In the genomic region with DNA sequence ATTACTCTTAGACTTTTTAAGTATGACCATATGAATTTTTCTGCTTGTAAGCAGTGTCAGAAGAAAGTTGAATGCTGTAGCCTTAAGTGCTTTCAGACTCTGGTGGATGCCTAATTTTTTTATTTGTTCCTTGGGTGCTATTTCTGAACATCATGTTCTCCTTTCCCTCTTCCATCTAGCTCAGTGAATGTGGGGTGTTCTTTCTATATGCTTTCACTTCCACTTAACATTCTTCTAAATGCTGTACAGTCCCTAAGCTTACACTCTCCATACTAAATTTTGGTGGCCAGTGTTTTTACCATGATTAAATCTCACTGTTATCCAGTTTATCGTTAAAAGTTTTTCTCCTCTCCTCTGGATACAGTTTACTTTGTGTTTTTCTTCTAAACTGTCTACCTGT, we compare ENCODE assay signal across 12 cellular contexts. TPM values are rescaled to one million over a fixed set of nuclear protein-coding genes. Genes with fewer than 3 reads are reported as not detected.
DNase-seq lines count a peak whose midpoint lies in the region; ATAC-seq and TF ChIP-seq lines count a peak whose summit lies in the region.
"Had no signal": no experiment of that assay in that cellular context is flagged by ENCODE, and none has a peak within 500 bp of the region (broad histone marks: within the 10 kb centered on the region; RNA-seq: fewer than 3 reads in every experiment).

No MANE protein-coding gene starts in this region.

- intact Hi-C loops in breast epithelium (cut with DNase I; ENCODE audit: low total_unique reads) (no loop called here), testis (cut with DNase I; ENCODE audit: low total_unique reads) (no loop called here)

- POLR2A ChIA-PET in WTC11 (lab: Charles Lee), result no interaction called here

- H3K27me3 Mint-ChIP-seq in WTC11 (ENCODE audit: low read depth), result no peaks in the 10 kb centered on the region

- no peak overlapping the region for H3K27ac Mint-ChIP-seq in WTC11

- peaks cover 47% of the 10 kb centered on the region for H3K4me1 Mint-ChIP-seq in WTC11

- 69 to 83% methylated on average over 1 of the region's 1 CpG for WGBS in testis, 2 donors

- TF ChIP-seq CTCF in DOHH2 (IDR thresholded peaks at IDR 0.05; ENCODE audit: low read depth, low read length, poor library complexity, severe bottlenecking) (no peak), WTC11 (IDR thresholded peaks at IDR 0.05) (no peak), breast epithelium (IDR thresholded peaks at IDR 0.05) (no peak), testis (IDR thresholded peaks at IDR 0.05) (no peak)

- H3K27ac ChIP-seq in ACC112 (ENCODE audit: low read depth, low read length) (no peak overlapping the region), DOHH2 (ENCODE audit: low read depth, low read length) (peak overlapping the region; percentile 97), breast epithelium (no peak overlapping the region), testis (no peak overlapping the region)
- H3K27ac ChIP-seq: ascending aorta, PC-9 had no signal

- no peak for ATAC-seq in WTC11

- peak overlapping the region; percentile 32 for H3K4me3 ChIP-seq in ACC112 (ENCODE audit: low read depth, low read length)
- peak overlapping the region; percentile 90 for H3K4me3 ChIP-seq in DOHH2 (ENCODE audit: low read length)
- H3K4me3 ChIP-seq in breast epithelium, result no peak overlapping the region
- no peak overlapping the region for H3K4me3 ChIP-seq in testis
- H3K4me3 ChIP-seq: PC-9 had no signal

- peaks cover 19% of the 10 kb centered on the region for H4K20me1 ChIP-seq in DOHH2 (ENCODE audit: control insufficient read depth, insufficient read depth, low read depth, low read length)

- H3K4me2 ChIP-seq in DOHH2 (ENCODE audit: low read length), result peak overlapping the region; percentile 65
- H3K4me2 ChIP-seq: PC-9 had no signal

- TF ChIP-seq POLR2A in erythroblast (IDR thresholded peaks at IDR 0.05; ENCODE audit: low read length), result no peak
- no peak for TF ChIP-seq POLR2A in breast epithelium (IDR thresholded peaks at IDR 0.05)
- TF ChIP-seq POLR2A in testis (IDR thresholded peaks at IDR 0.05), result no peak

- H3F3A ChIP-seq in DOHH2 (ENCODE audit: control insufficient read depth, insufficient read depth), result peaks cover 22% of the 10 kb centered on the region

- in situ Hi-C loops in KBM-7 (cut with MboI; ENCODE audit: low pct_unique_long_range_greater_than_20kb, low sequenced_read_pairs), result no loop called here

- H3K9me2 ChIP-seq in DOHH2 (replicated peaks; ENCODE audit: control insufficient read depth, low read length), result no peaks in the 10 kb centered on the region

- DNase-seq in OCI-M1 (lab: John Stamatoyannopoulos, UW) (peak; percentile 71), erythroblast (lab: John Stamatoyannopoulos, UW) (peak; percentile 36 to 45), WTC11 (ENCODE audit: low spot score) (no peak), breast epithelium (ENCODE audit: low spot score in 2 of 2) (no peak), KBM-7 (no peak), testis (no peak)
- DNase-seq: NCI-H187 treated with DMSO at 0.1 percent for 48 hours; PC-9; stimulated activated CD4-positive, alpha-beta T cell treated with anti-CD3 and anti-CD28 coated beads, Interleukin-15, amount 100 ng/mL, for 24 hours had no signal

- peaks cover 25% of the 10 kb centered on the region for H3K9me3 Mint-ChIP-seq in WTC11

- no peak overlapping the region for H3K4me3 Mint-ChIP-seq in WTC11

- H3K9me3 ChIP-seq in DOHH2 (ENCODE audit: control insufficient read depth, insufficient read depth, low read length), result no peaks in the 10 kb centered on the region
- H3K9me3 ChIP-seq in breast epithelium, result no peaks in the 10 kb centered on the region
- no peaks in the 10 kb centered on the region for H3K9me3 ChIP-seq in testis
- H3K9me3 ChIP-seq: ascending aorta had no signal

- H3K79me2 ChIP-seq in ACC112 (ENCODE audit: control insufficient read depth, insufficient read depth, low read length, unreplicated experiment) (peaks cover 59% of the 10 kb centered on the region), DOHH2 (ENCODE audit: control insufficient read depth, low read length) (peaks cover 99% of the 10 kb centered on the region)

- peaks cover 13% of the 10 kb centered on the region for H3K36me3 ChIP-seq in ACC112 (ENCODE audit: insufficient read depth, low read length)
- H3K36me3 ChIP-seq in DOHH2 (ENCODE audit: control insufficient read depth, low read length), result peaks cover 82% of the 10 kb centered on the region
- no peaks in the 10 kb centered on the region for H3K36me3 ChIP-seq in breast epithelium
- H3K36me3 ChIP-seq in testis (ENCODE audit: low read depth, missing control alignments), result no peaks in the 10 kb centered on the region

- H3K4me1 ChIP-seq in ACC112 (ENCODE audit: control insufficient read depth, insufficient read depth, low read length, unreplicated experiment), result peaks cover 24% of the 10 kb centered on the region
- H3K4me1 ChIP-seq in DOHH2 (ENCODE audit: control insufficient read depth, low read length), result peaks cover 55% of the 10 kb centered on the region
- no peaks in the 10 kb centered on the region for H3K4me1 ChIP-seq in breast epithelium
- H3K4me1 ChIP-seq in testis, result peaks cover 3% of the 10 kb centered on the region

- CTCF ChIA-PET in WTC11 (lab: Charles Lee), result interaction anchor here (1.5 kb wide), 1 partner anchor 13 kb away, joined by 7 read pairs; no protein-coding TSS in a partner anchor

- no peaks in the 10 kb centered on the region for H3K27me3 ChIP-seq in ACC112 (ENCODE audit: insufficient read depth, low read length)
- H3K27me3 ChIP-seq in DOHH2 (ENCODE audit: control insufficient read depth, low read length), result no peaks in the 10 kb centered on the region
- H3K27me3 ChIP-seq in breast epithelium, result no peaks in the 10 kb centered on the region
- H3K27me3 ChIP-seq in testis, result no peaks in the 10 kb centered on the region
- H3K27me3 ChIP-seq: ascending aorta had no signal

- peaks cover 46% of the 10 kb centered on the region for H3K36me3 Mint-ChIP-seq in WTC11

- H2AFZ ChIP-seq in ACC112 (ENCODE audit: low read length, unreplicated experiment), result no peak overlapping the region
- H2AFZ ChIP-seq: PC-9 had no signal

TF ChIP-seq in WTC11, 78 proteins besides CTCF, POLR2A, EP300 and RAD21 (continues in another document):
- TF ChIP-seq ATF1 (CRISPR knock-in tag; IDR thresholded peaks at IDR 0.05) (no peak), NFE2L1 (CRISPR knock-in tag; IDR thresholded peaks at IDR 0.05) (no peak), FOXK1 (CRISPR knock-in tag; IDR thresholded peaks at IDR 0.05) (no peak), MLX (CRISPR knock-in tag; IDR thresholded peaks at IDR 0.05) (no peak), HMGA2 (CRISPR knock-in tag; IDR thresholded peaks at IDR 0.05) (no peak), ZBTB21 (CRISPR knock-in tag; IDR thresholded peaks at IDR 0.05; ENCODE audit: borderline replicate concordance) (no peak), RORB (CRISPR knock-in tag; IDR thresholded peaks at IDR 0.05) (no peak), EMX1 (CRISPR knock-in tag; IDR thresholded peaks at IDR 0.05) (no peak)
- TF ChIP-seq, protein P1, sequence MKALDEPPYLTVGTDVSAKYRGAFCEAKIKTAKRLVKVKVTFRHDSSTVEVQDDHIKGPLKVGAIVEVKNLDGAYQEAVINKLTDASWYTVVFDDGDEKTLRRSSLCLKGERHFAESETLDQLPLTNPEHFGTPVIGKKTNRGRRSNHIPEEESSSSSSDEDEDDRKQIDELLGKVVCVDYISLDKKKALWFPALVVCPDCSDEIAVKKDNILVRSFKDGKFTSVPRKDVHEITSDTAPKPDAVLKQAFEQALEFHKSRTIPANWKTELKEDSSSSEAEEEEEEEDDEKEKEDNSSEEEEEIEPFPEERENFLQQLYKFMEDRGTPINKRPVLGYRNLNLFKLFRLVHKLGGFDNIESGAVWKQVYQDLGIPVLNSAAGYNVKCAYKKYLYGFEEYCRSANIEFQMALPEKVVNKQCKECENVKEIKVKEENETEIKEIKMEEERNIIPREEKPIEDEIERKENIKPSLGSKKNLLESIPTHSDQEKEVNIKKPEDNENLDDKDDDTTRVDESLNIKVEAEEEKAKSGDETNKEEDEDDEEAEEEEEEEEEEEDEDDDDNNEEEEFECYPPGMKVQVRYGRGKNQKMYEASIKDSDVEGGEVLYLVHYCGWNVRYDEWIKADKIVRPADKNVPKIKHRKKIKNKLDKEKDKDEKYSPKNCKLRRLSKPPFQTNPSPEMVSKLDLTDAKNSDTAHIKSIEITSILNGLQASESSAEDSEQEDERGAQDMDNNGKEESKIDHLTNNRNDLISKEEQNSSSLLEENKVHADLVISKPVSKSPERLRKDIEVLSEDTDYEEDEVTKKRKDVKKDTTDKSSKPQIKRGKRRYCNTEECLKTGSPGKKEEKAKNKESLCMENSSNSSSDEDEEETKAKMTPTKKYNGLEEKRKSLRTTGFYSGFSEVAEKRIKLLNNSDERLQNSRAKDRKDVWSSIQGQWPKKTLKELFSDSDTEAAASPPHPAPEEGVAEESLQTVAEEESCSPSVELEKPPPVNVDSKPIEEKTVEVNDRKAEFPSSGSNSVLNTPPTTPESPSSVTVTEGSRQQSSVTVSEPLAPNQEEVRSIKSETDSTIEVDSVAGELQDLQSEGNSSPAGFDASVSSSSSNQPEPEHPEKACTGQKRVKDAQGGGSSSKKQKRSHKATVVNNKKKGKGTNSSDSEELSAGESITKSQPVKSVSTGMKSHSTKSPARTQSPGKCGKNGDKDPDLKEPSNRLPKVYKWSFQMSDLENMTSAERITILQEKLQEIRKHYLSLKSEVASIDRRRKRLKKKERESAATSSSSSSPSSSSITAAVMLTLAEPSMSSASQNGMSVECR (CRISPR knock-in tag; IDR thresholded peaks at IDR 0.05; ENCODE audit: borderline replicate concordance), result no peak

RNA-seq across cellular contexts. Expression of gene DCK, which starts 3.6 kb away (rescaled TPM):
- total RNA-seq in WTC11 (2021) (15.0 to 15.9 TPM (median 15.2 TPM) in 3 replicates), breast epithelium (10 to 100 TPM; 11.8 to 23.0 (median 17.4) TPM), testis (10 to 100 TPM; 12.8 to 14.6 TPM)
- polyA plus RNA-seq in testis (ENCODE audit: insufficient read depth, low read depth, low replicate concordance), result 13.0 TPM

Comparison
In these comparisons a context has a peak if more than half of its experiments do, and no peak if none do; other contexts are left out.
1. H3K4me3 ChIP-seq: peak in ACC112 (single experiment) and DOHH2 (single experiment); none in breast epithelium (0 of 3) and testis (0 of 2).
2. DNase-seq: peak in OCI-M1 (single experiment) and erythroblast (2 of 2); none in WTC11 (single experiment), breast epithelium (0 of 2), KBM-7 (single experiment) and testis (single experiment).